8 cellular contexts compared by ENCODE assay signal in genomic region chr7:97468491-97468890, GRCh38.
"Had no signal": no experiment of that assay in that cellular context is flagged by ENCODE, and none has a peak within 500 bp of the region (broad histone marks: within the 10 kb centered on the region; RNA-seq: fewer than 3 reads in every experiment).

No MANE protein-coding gene starts in this region.

- H3K4me3 ChIP-seq: K562 had no signal

- H3K4me2 ChIP-seq: KMS-11 had no signal

- H3K27ac ChIP-seq: HL-60, KMS-11 had no signal

- ATAC-seq: HepG2, K562 had no signal

- H3K9ac ChIP-seq: KMS-11 had no signal

- FAIRE-seq: HepG2, HTR-8/SVneo, K562 had no signal

- DNase-seq: IMR-90, KBM-7, KG1 had no signal
